Comparison of ENCODE assay signal across 8 cellular contexts in genomic region chr12:113184900-113185179, GRCh38. TPM values are rescaled to one million over a fixed set of nuclear protein-coding genes. Genes with fewer than 3 reads are reported as not detected.
A peak's percentile ranks its signal among the peaks of the same experiment; 100 is the strongest.
DNase-seq lines count a peak whose midpoint lies in the region; ATAC-seq and TF ChIP-seq lines count a peak whose summit lies in the region.

No MANE protein-coding gene starts in this region.

- H3K4ac ChIP-seq in H9 (ENCODE audit: low read depth, low read length): no peak overlapping the region

- peak; percentile 85 for DNase-seq in GDM1 (lab: John Stamatoyannopoulos, UW)
- DNase-seq in H9: peak; percentile 94
- peak; percentile 80 for DNase-seq in MM.1S
- peak; percentile 89 for DNase-seq in SK-MEL-5 (ENCODE audit: low read depth, low spot score)
- peak; percentile 92 for DNase-seq in activated naive CD4-positive, alpha-beta T cell treated with anti-CD3 and anti-CD28 coated beads, Interleukin-2, amount 10 ng/mL, durations not matched to agents 7 days and 5 days
- peak; percentile 81 for DNase-seq in globus pallidus (ENCODE audit: low spot score)
- peak; percentile 57 for DNase-seq in omental fat pad (ENCODE audit: low spot score)

- H3K4me3 Mint-ChIP-seq in H9: peak overlapping the region; percentile 89 to 92
- H3K4me3 Mint-ChIP-seq in activated naive CD4-positive, alpha-beta T cell treated with anti-CD3 and anti-CD28 coated beads, Interleukin-2, amount 10 ng/mL, durations not matched to agents 7 days and 5 days: peak overlapping the region; percentile 92

- H3K27ac ChIP-seq in H9 (ENCODE audit: insufficient read length, low read depth, low read length) (no peak overlapping the region), MM.1S (ENCODE audit: low read length) (peak overlapping the region; percentile 79), temporal lobe (ENCODE audit: low read depth, low read length) (peak overlapping the region; percentile 84)

- H2AFZ ChIP-seq in H9 (ENCODE audit: low read length) (no peak overlapping the region), MM.1S (ENCODE audit: low read length) (peak overlapping the region; percentile 74)

- H3K56ac ChIP-seq in H9 (ENCODE audit: insufficient read length, low read depth, low read length): no peak overlapping the region

- H3K23ac ChIP-seq in H9 (ENCODE audit: insufficient read length, low read depth, low read length): no peak overlapping the region

- peak overlapping the region; percentile 88 for H3K4me3 ChIP-seq in MM.1S (ENCODE audit: low read length)

- peaks cover 8 to 12% of the 10 kb centered on the region in 2 experiments for H3K4me1 Mint-ChIP-seq in H9
- peaks cover 33% of the 10 kb centered on the region for H3K4me1 Mint-ChIP-seq in activated naive CD4-positive, alpha-beta T cell treated with anti-CD3 and anti-CD28 coated beads, Interleukin-2, amount 10 ng/mL, durations not matched to agents 7 days and 5 days

- no peak overlapping the region for H4K91ac ChIP-seq in H9 (ENCODE audit: insufficient read length, low read depth, low read length)

- peaks cover 34 to 46% (median 38%) of the 10 kb centered on the region in 3 experiments for H3K36me3 Mint-ChIP-seq in H9 (ENCODE audit: insufficient read depth in 1 of 3, low read depth in 3 of 3)
- H3K36me3 Mint-ChIP-seq in activated naive CD4-positive, alpha-beta T cell treated with anti-CD3 and anti-CD28 coated beads, Interleukin-2, amount 10 ng/mL, durations not matched to agents 7 days and 5 days: peaks cover 36% of the 10 kb centered on the region

- no peaks in the 10 kb centered on the region for H3K9me3 Mint-ChIP-seq in H9
- no peaks in the 10 kb centered on the region for H3K9me3 Mint-ChIP-seq in activated naive CD4-positive, alpha-beta T cell treated with anti-CD3 and anti-CD28 coated beads, Interleukin-2, amount 10 ng/mL, durations not matched to agents 7 days and 5 days

- no peak overlapping the region for H2BK15ac ChIP-seq in H9 (ENCODE audit: low read depth, low read length)

- no peaks in the 10 kb centered on the region for H3K4me1 ChIP-seq in H9 (ENCODE audit: insufficient read depth, low read length)
- H3K4me1 ChIP-seq in MM.1S (ENCODE audit: low read length): peaks cover 5% of the 10 kb centered on the region; the same call in 1 of the 2 replicates

- H3K36me3 ChIP-seq in MM.1S (replicated peaks; ENCODE audit: insufficient read depth, low read length): no peaks in the 10 kb centered on the region

- no peak overlapping the region for H2BK5ac ChIP-seq in H9 (ENCODE audit: insufficient read length, low read length)

- peak overlapping the region; percentile 94 for H3K4me2 ChIP-seq in H9 (ENCODE audit: insufficient read depth, insufficient read length, low read length)
- H3K4me2 ChIP-seq in MM.1S (ENCODE audit: low read depth, low read length): peak overlapping the region; percentile 62; the same call in 1 of the 2 replicates

- peak overlapping the region; percentile 77 for H3K9ac ChIP-seq in H9 (ENCODE audit: extremely low read depth, insufficient read length, low read length)
- peak overlapping the region; percentile 98 for H3K9ac ChIP-seq in MM.1S (ENCODE audit: low read length)

- H2AK5ac ChIP-seq in H9 (ENCODE audit: insufficient read length, low read length): no peak overlapping the region

- peak; percentile 90 for ATAC-seq in omental fat pad (ENCODE audit: low FRiP score)

- H3K27me3 Mint-ChIP-seq in H9 (ENCODE audit: low read depth): no peaks in the 10 kb centered on the region
- H3K27me3 Mint-ChIP-seq in activated naive CD4-positive, alpha-beta T cell treated with anti-CD3 and anti-CD28 coated beads, Interleukin-2, amount 10 ng/mL, durations not matched to agents 7 days and 5 days: no peaks in the 10 kb centered on the region

- H2BK12ac ChIP-seq in H9 (ENCODE audit: insufficient read length, low read depth, low read length): no peak overlapping the region

- H3K27me3 ChIP-seq in H9 (ENCODE audit: insufficient read depth, low read length) (no peaks in the 10 kb centered on the region), MM.1S (replicated peaks; ENCODE audit: insufficient read depth, low read length) (no peaks in the 10 kb centered on the region)

- peaks cover 8% of the 10 kb centered on the region for H3K23me2 ChIP-seq in H9 (ENCODE audit: insufficient read length, low read depth, low read length, poor library complexity, severe bottlenecking)

- no peak overlapping the region for H2BK20ac ChIP-seq in H9 (ENCODE audit: low read depth, low read length, poor library complexity, severe bottlenecking)

- H4K20me1 ChIP-seq in H9 (ENCODE audit: control insufficient read depth, insufficient read depth, insufficient read length) (no peaks in the 10 kb centered on the region), MM.1S (ENCODE audit: insufficient read depth, low read length) (no peaks in the 10 kb centered on the region)

- no peaks in the 10 kb centered on the region for H3K9me3 ChIP-seq in H9 (ENCODE audit: control insufficient read depth, low read depth, low read length)
- H3K9me3 ChIP-seq in MM.1S (replicated peaks; ENCODE audit: insufficient read depth, low read length): no peaks in the 10 kb centered on the region

- H3K18ac ChIP-seq in H9 (ENCODE audit: insufficient read length, low read depth, low read length): peak overlapping the region; percentile 89

- peaks cover 16% of the 10 kb centered on the region; the same call in 1 of the 2 replicates for H3K79me2 ChIP-seq in H9 (ENCODE audit: insufficient read depth, low read length)
- H3K79me2 ChIP-seq in MM.1S (ENCODE audit: low read length): peaks cover 46% of the 10 kb centered on the region

- H3K9me2 ChIP-seq in MM.1S (replicated peaks; ENCODE audit: insufficient read depth, low read length): no peaks in the 10 kb centered on the region

- H4K5ac ChIP-seq in H9 (ENCODE audit: insufficient read length, low read depth, low read length): no peak overlapping the region

- WGBS in H9 (ENCODE audit: extremely low coverage, insufficient read length, low lambda C conversion rate): no CpG with 5 or more reads among the region's 20 CpGs

- H3T11ph ChIP-seq in H9 (ENCODE audit: low read length): no peak overlapping the region

- H3K14ac ChIP-seq in H9 (ENCODE audit: insufficient read depth, low read length): peak overlapping the region; percentile 93

- H3F3A ChIP-seq in MM.1S (ENCODE audit: insufficient read depth, low read length): no peaks in the 10 kb centered on the region

- peak overlapping the region in 2 of 3 experiments; percentile 74 to 75; a peak in 3 of 7 replicates for H3K27ac Mint-ChIP-seq in H9
- H3K27ac Mint-ChIP-seq in activated naive CD4-positive, alpha-beta T cell treated with anti-CD3 and anti-CD28 coated beads, Interleukin-2, amount 10 ng/mL, durations not matched to agents 7 days and 5 days: peak overlapping the region; percentile 98

- no peak for TF ChIP-seq CTCF in H9 (conservative IDR thresholded peaks at IDR 0.05)
- TF ChIP-seq CTCF in MM.1S (IDR thresholded peaks at IDR 0.05; ENCODE audit: low read length): no peak
- no peak for TF ChIP-seq CTCF in omental fat pad (IDR thresholded peaks at IDR 0.05)

- H2BK120ac ChIP-seq in H9 (ENCODE audit: low read depth, low read length, poor library complexity, severe bottlenecking): no peak overlapping the region

- CTCF ChIA-PET in activated naive CD4-positive, alpha-beta T cell treated with anti-CD3 and anti-CD28 coated beads, Interleukin-2, amount 10 ng/mL, durations not matched to agents 7 days and 5 days (lab: Charles Lee): interaction anchor here (0.7 to 1.0 kb wide), 2 partner anchors 10 to 240 kb away, joined by 3 to 6 read pairs; no protein-coding TSS in a partner anchor

- in situ Hi-C loops in SK-MEL-5 (cut with HindIII; ENCODE audit: low pct_unique_long_range_greater_than_20kb, low sequenced_read_pairs): no loop called here

- H3K79me1 ChIP-seq in H9 (ENCODE audit: insufficient read depth, low read depth, low read length, poor library complexity, severe bottlenecking): peaks cover 17% of the 10 kb centered on the region

- no peak overlapping the region for H4K8ac ChIP-seq in H9 (replicated peaks; ENCODE audit: insufficient read length, low read depth, low read length)

RNA-seq across cellular contexts. Expression of gene DDX54, which starts 0.4 kb away (rescaled TPM):
- total RNA-seq in H9 (2021) (83.0 TPM in 2 replicates), omental fat pad (10 to 100 TPM; 42.4 to 67.0 (median 51.8) TPM), temporal lobe (12.5 TPM)
- 60.4 and 73.4 TPM in 2 replicates for total RNA-seq in SK-MEL-5 (2014; rRNA removed; shearing (Covaris generic))
- polyA plus RNA-seq in SK-MEL-5 (2015; cell fraction: cytosol; rRNA removed): 109 and 119 TPM in 2 replicates
- polyA plus RNA-seq in SK-MEL-5 (2015; cell fraction: nucleus; rRNA removed): 66.3 and 74.1 TPM in 2 replicates

RNA-seq across cellular contexts. Expression of gene RITA1, which starts 0.7 kb away (rescaled TPM):
- total RNA-seq in H9 (2021): 26.0 and 26.1 TPM in 2 replicates
- total RNA-seq in SK-MEL-5 (2014; rRNA removed; shearing (Covaris generic)): 38.8 and 39.1 TPM in 2 replicates
- polyA plus RNA-seq in SK-MEL-5 (2015; cell fraction: cytosol; rRNA removed): 44.7 and 50.9 TPM in 2 replicates
- polyA plus RNA-seq in SK-MEL-5 (2015; cell fraction: nucleus; rRNA removed): 10.3 and 16.5 TPM in 2 replicates
- 10 to 100 TPM in 3 of 4 donors, 1 to 10 TPM in 1; 7.9 to 14.3 (median 11.5) TPM for total RNA-seq in omental fat pad
- total RNA-seq in temporal lobe: 6.6 TPM

RNA-seq across cellular contexts. Expression of gene CFAP73, which starts 35.3 kb away (rescaled TPM):
- not detected in 2 replicates for total RNA-seq in H9 (2021)
- not detected in 2 replicates for total RNA-seq in SK-MEL-5 (2014; rRNA removed; shearing (Covaris generic))
- polyA plus RNA-seq in SK-MEL-5 (2015; cell fraction: cytosol; rRNA removed): not detected in 2 replicates
- polyA plus RNA-seq in SK-MEL-5 (2015; cell fraction: nucleus; rRNA removed): not detected in 2 replicates
- not detected for total RNA-seq in omental fat pad
- 1.2 TPM for total RNA-seq in temporal lobe

RNA-seq across cellular contexts. Expression of gene TPCN1, which starts 36.4 kb away (rescaled TPM):
- total RNA-seq in H9 (2021) (13.5 and 16.1 TPM in 2 replicates), omental fat pad (10 to 100 TPM; 29.4 to 52.0 (median 33.5) TPM), temporal lobe (4.2 TPM)
- 14.3 and 16.3 TPM in 2 replicates for total RNA-seq in SK-MEL-5 (2014; rRNA removed; shearing (Covaris generic))
- 45.7 and 80.2 TPM in 2 replicates for polyA plus RNA-seq in SK-MEL-5 (2015; cell fraction: cytosol; rRNA removed)
- polyA plus RNA-seq in SK-MEL-5 (2015; cell fraction: nucleus; rRNA removed): 165 and 212 TPM in 2 replicates

RNA-seq across cellular contexts. Expression of gene RASAL1, which starts 49.3 kb away (rescaled TPM):
- total RNA-seq in H9 (2021): 2.3 and 2.7 TPM in 2 replicates
- total RNA-seq in SK-MEL-5 (2014; rRNA removed; shearing (Covaris generic)): 0.74 and 0.85 TPM in 2 replicates
- 1.3 and 2.2 TPM in 2 replicates for polyA plus RNA-seq in SK-MEL-5 (2015; cell fraction: cytosol; rRNA removed)
- 9.1 and 9.8 TPM in 2 replicates for polyA plus RNA-seq in SK-MEL-5 (2015; cell fraction: nucleus; rRNA removed)
- not detected for total RNA-seq in omental fat pad
- total RNA-seq in temporal lobe: 4.2 TPM
